11 cellular contexts compared by ENCODE assay signal in genomic region chr3:152430223-152431002, GRCh38.
DNase-seq lines count a peak whose midpoint lies in the region; ATAC-seq and TF ChIP-seq lines count a peak whose summit lies in the region.
"Had no signal": no experiment of that assay in that cellular context is flagged by ENCODE, and none has a peak within 500 bp of the region (broad histone marks: within the 10 kb centered on the region; RNA-seq: fewer than 3 reads in every experiment).

No MANE protein-coding gene starts in this region.

- POLR2A ChIA-PET in activated B cell treated with CpG ODN at 0.5 μM for 24 hours (lab: Charles Lee) = interaction anchor here (0.6 to 1.7 kb wide), 2 partner anchors 13 to 29 kb away, joined by 3 to 6 read pairs; no protein-coding TSS in a partner anchor

- peaks cover 5% of the 10 kb centered on the region for H3K9me3 Mint-ChIP-seq in activated naive CD4-positive, alpha-beta T cell treated with anti-CD3 and anti-CD28 coated beads, Interleukin-2, amount 50 U/mL, for 24 hours
- H3K9me3 Mint-ChIP-seq in activated B cell treated with CpG ODN at 0.5 μM for 24 hours = peaks cover 9% of the 10 kb centered on the region
- H3K9me3 Mint-ChIP-seq: dendritic cell treated with granulocyte-macrophage colony-stimulating factor and Interleukin-4, amounts not matched to agents 40 ng/mL and 50 ng/mL, for 4 days had no signal

- no peak for ATAC-seq in activated B cell treated with CpG ODN at 0.5 μM for 24 hours (ENCODE audit: low read depth)
- ATAC-seq in upper lobe of right lung = peak; percentile 76
- ATAC-seq in GM18868 (IDR thresholded peaks at IDR 0.05; ENCODE audit: unreplicated experiment) = no peak

- H3K4me3 ChIP-seq in upper lobe of right lung = no peak overlapping the region

- TF ChIP-seq CTCF in activated B cell treated with CpG ODN at 0.5 μM for 24 hours (IDR thresholded peaks at IDR 0.05) = no peak
- no peak for TF ChIP-seq CTCF in upper lobe of right lung (IDR thresholded peaks at IDR 0.05)

- H3K27me3 Mint-ChIP-seq in activated naive CD4-positive, alpha-beta T cell treated with anti-CD3 and anti-CD28 coated beads, Interleukin-2, amount 50 U/mL, for 24 hours = no peaks in the 10 kb centered on the region
- H3K27me3 Mint-ChIP-seq in activated B cell treated with CpG ODN at 0.5 μM for 24 hours = no peaks in the 10 kb centered on the region
- H3K27me3 Mint-ChIP-seq: dendritic cell treated with granulocyte-macrophage colony-stimulating factor and Interleukin-4, amounts not matched to agents 40 ng/mL and 50 ng/mL, for 4 days had no signal

- DNase-seq in activated naive CD4-positive, alpha-beta T cell treated with Interleukin-2 at 50 U/mL for 16 hours = no peak
- DNase-seq in activated B cell treated with CpG ODN at 0.5 μM for 24 hours (no peak), islet precursor cell (peak; percentile 57), upper lobe of right lung (no peak), NCI-H69 (lab: John Stamatoyannopoulos, UW) (no peak)
- no peak for DNase-seq in activated CD8-positive, alpha-beta memory T cell treated with anti-CD3 and anti-CD28 coated beads for 24 hours
- DNase-seq: NCI-H2081 treated with DMSO at 0.1 percent for 48 hours, retina had no signal

- H3K9me3 ChIP-seq in upper lobe of right lung = no peaks in the 10 kb centered on the region

- no peaks in the 10 kb centered on the region for H3K27me3 ChIP-seq in upper lobe of right lung

- peaks cover 59% of the 10 kb centered on the region for H3K4me1 Mint-ChIP-seq in activated naive CD4-positive, alpha-beta T cell treated with anti-CD3 and anti-CD28 coated beads, Interleukin-2, amount 50 U/mL, for 24 hours
- H3K4me1 Mint-ChIP-seq in activated B cell treated with CpG ODN at 0.5 μM for 24 hours = peaks cover 32% of the 10 kb centered on the region

- intact Hi-C loops in activated B cell treated with CpG ODN at 0.5 μM for 24 hours (cut with micrococcal nuclease) (no loop called here), upper lobe of right lung (cut with DNase I) (no loop called here)

- H3K4me3 Mint-ChIP-seq in activated naive CD4-positive, alpha-beta T cell treated with anti-CD3 and anti-CD28 coated beads, Interleukin-2, amount 50 U/mL, for 24 hours = no peak overlapping the region
- no peak overlapping the region for H3K4me3 Mint-ChIP-seq in activated B cell treated with CpG ODN at 0.5 μM for 24 hours
- H3K4me3 Mint-ChIP-seq: dendritic cell treated with granulocyte-macrophage colony-stimulating factor and Interleukin-4, amounts not matched to agents 40 ng/mL and 50 ng/mL, for 4 days had no signal

- CTCF ChIA-PET in activated B cell treated with CpG ODN at 0.5 μM for 24 hours (lab: Charles Lee) = interaction anchor here (0.9 kb wide), 1 partner anchor 247 kb away, joined by 5 read pairs; no protein-coding TSS in a partner anchor

- H3K36me3 ChIP-seq in upper lobe of right lung = peaks cover 15% of the 10 kb centered on the region

- H3K4me1 ChIP-seq in upper lobe of right lung = peaks cover 12% of the 10 kb centered on the region

- no peak overlapping the region for H3K27ac ChIP-seq in upper lobe of right lung

- peaks cover 39% of the 10 kb centered on the region for H3K36me3 Mint-ChIP-seq in activated naive CD4-positive, alpha-beta T cell treated with anti-CD3 and anti-CD28 coated beads, Interleukin-2, amount 50 U/mL, for 24 hours
- H3K36me3 Mint-ChIP-seq in activated B cell treated with CpG ODN at 0.5 μM for 24 hours (ENCODE audit: low read depth) = peaks cover 77% of the 10 kb centered on the region

- H3K27ac Mint-ChIP-seq in activated naive CD4-positive, alpha-beta T cell treated with anti-CD3 and anti-CD28 coated beads, Interleukin-2, amount 50 U/mL, for 24 hours = peak overlapping the region; percentile 90
- peak overlapping the region; percentile 57 for H3K27ac Mint-ChIP-seq in activated B cell treated with CpG ODN at 0.5 μM for 24 hours
- H3K27ac Mint-ChIP-seq: dendritic cell treated with granulocyte-macrophage colony-stimulating factor and Interleukin-4, amounts not matched to agents 40 ng/mL and 50 ng/mL, for 4 days had no signal
